1 cellular context compared by ENCODE assay signal in the genomic region with DNA sequence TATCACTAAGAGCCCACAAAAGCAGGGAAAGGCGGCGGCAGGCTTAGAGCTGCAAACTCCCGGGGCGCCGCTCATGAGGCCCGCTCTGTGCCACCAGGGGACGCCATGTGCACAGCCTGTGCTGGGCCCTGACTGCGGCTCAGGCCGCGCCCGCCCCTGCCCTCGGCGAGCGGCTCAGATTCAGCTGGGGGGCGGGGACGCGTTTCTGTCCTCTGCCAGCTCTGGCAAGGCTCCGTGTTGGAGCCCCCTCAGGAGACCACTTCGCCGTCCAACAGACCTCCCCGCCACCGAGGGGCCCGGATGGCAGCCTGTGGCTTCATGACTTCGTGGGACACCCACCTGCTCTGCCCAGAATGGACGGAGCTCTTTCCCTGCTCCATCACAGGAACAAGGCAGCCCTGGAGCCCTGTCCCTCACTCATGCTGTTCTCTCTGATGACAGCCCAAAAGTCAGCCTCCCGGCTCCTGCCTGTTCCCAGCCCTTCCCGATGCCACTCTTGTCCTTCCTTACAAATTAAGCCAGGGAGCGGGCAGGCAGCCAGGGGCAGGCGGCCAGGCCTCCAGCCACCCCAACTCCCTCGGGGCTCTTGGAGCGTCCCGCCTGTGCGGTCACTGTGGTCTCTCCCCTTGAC.
A peak's percentile ranks its signal among the peaks of the same experiment; 100 is the strongest.
TF ChIP-seq lines count a peak whose summit lies in the region.

No MANE protein-coding gene starts in this region.

TF ChIP-seq in HepG2, 621 proteins besides CTCF, POLR2A, EP300 and RAD21 (continued from another document and continues in another):
- TF ChIP-seq, protein P1, sequence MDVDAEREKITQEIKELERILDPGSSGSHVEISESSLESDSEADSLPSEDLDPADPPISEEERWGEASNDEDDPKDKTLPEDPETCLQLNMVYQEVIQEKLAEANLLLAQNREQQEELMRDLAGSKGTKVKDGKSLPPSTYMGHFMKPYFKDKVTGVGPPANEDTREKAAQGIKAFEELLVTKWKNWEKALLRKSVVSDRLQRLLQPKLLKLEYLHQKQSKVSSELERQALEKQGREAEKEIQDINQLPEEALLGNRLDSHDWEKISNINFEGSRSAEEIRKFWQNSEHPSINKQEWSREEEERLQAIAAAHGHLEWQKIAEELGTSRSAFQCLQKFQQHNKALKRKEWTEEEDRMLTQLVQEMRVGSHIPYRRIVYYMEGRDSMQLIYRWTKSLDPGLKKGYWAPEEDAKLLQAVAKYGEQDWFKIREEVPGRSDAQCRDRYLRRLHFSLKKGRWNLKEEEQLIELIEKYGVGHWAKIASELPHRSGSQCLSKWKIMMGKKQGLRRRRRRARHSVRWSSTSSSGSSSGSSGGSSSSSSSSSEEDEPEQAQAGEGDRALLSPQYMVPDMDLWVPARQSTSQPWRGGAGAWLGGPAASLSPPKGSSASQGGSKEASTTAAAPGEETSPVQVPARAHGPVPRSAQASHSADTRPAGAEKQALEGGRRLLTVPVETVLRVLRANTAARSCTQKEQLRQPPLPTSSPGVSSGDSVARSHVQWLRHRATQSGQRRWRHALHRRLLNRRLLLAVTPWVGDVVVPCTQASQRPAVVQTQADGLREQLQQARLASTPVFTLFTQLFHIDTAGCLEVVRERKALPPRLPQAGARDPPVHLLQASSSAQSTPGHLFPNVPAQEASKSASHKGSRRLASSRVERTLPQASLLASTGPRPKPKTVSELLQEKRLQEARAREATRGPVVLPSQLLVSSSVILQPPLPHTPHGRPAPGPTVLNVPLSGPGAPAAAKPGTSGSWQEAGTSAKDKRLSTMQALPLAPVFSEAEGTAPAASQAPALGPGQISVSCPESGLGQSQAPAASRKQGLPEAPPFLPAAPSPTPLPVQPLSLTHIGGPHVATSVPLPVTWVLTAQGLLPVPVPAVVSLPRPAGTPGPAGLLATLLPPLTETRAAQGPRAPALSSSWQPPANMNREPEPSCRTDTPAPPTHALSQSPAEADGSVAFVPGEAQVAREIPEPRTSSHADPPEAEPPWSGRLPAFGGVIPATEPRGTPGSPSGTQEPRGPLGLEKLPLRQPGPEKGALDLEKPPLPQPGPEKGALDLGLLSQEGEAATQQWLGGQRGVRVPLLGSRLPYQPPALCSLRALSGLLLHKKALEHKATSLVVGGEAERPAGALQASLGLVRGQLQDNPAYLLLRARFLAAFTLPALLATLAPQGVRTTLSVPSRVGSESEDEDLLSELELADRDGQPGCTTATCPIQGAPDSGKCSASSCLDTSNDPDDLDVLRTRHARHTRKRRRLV (CRISPR knock-in tag; IDR thresholded peaks at IDR 0.05), result 0 out of 2 replicates have a peak, but pooled peaks have one; percentile 31
- TF ChIP-seq IRF2 (CRISPR knock-in tag; IDR thresholded peaks at IDR 0.05), result 0 out of 2 replicates have a peak, but pooled peaks have one; percentile 59
- TF ChIP-seq ELF1 (CRISPR knock-in tag; IDR thresholded peaks at IDR 0.05), result peak; percentile 25; the same call in 1 of the 2 replicates
- peak; percentile 84; the same call in 1 of the 2 replicates for TF ChIP-seq ZNF274 (CRISPR knock-in tag; IDR thresholded peaks at IDR 0.05)
- TF ChIP-seq ZNF350 (CRISPR knock-in tag; IDR thresholded peaks at IDR 0.05; ENCODE audit: borderline replicate concordance, low read depth), result peak; percentile 69
- TF ChIP-seq ZNF224 (CRISPR knock-in tag; IDR thresholded peaks at IDR 0.05), result peak; percentile 85; the same call in 1 of the 2 replicates
- no peak for TF ChIP-seq JARID2 (CRISPR knock-in tag; IDR thresholded peaks at IDR 0.05; ENCODE audit: insufficient replicate concordance)
- TF ChIP-seq ZNF292 (CRISPR knock-in tag; IDR thresholded peaks at IDR 0.05; ENCODE audit: borderline replicate concordance, low read depth), result no peak
- no peak for TF ChIP-seq ZNF276 (CRISPR knock-in tag; IDR thresholded peaks at IDR 0.05; ENCODE audit: low read depth)
- peak; percentile 48; the same call in 1 of the 2 replicates for TF ChIP-seq ARID5B (CRISPR knock-in tag; IDR thresholded peaks at IDR 0.05)
- TF ChIP-seq TP53 (CRISPR knock-in tag; conservative IDR thresholded peaks at IDR 0.05), result 0 out of 2 replicates have a peak, but pooled peaks have one; percentile 58
- TF ChIP-seq ZNF768 (CRISPR knock-in tag; IDR thresholded peaks at IDR 0.05), result peak; percentile 47
- peak; percentile 53; the same call in 1 of the 2 replicates for TF ChIP-seq CSRNP1 (CRISPR knock-in tag; IDR thresholded peaks at IDR 0.05)
- no peak for TF ChIP-seq ZNF614 (CRISPR knock-in tag; IDR thresholded peaks at IDR 0.05; ENCODE audit: borderline replicate concordance)
- TF ChIP-seq SALL2 (CRISPR knock-in tag; IDR thresholded peaks at IDR 0.05), result 0 out of 2 replicates have a peak, but pooled peaks have one; percentile 43
- 0 out of 2 replicates have a peak, but pooled peaks have one; percentile 23 for TF ChIP-seq NKX3-1 (CRISPR knock-in tag; IDR thresholded peaks at IDR 0.05)
- peak; percentile 43; the same call in 1 of the 2 replicates for TF ChIP-seq ZNF263 (CRISPR knock-in tag; IDR thresholded peaks at IDR 0.05)
- TF ChIP-seq POLR2AphosphoS2 (IDR thresholded peaks at IDR 0.05; ENCODE audit: low read depth, low read length), result no peak
- peak; percentile 46; the same call in 1 of the 2 replicates for TF ChIP-seq ELF3 (CRISPR knock-in tag; IDR thresholded peaks at IDR 0.05)
- TF ChIP-seq TCF12 (IDR thresholded peaks at IDR 0.05), result no peak
- TF ChIP-seq TCF12 (CRISPR knock-in tag; IDR thresholded peaks at IDR 0.05), result no peak
- 0 out of 2 replicates have a peak, but pooled peaks have one; percentile 43 for TF ChIP-seq ARID2 (CRISPR knock-in tag; IDR thresholded peaks at IDR 0.05; ENCODE audit: borderline replicate concordance)
- TF ChIP-seq SP5 (CRISPR knock-in tag; IDR thresholded peaks at IDR 0.05; ENCODE audit: borderline replicate concordance, low read depth), result 0 out of 2 replicates have a peak, but pooled peaks have one; percentile 41
- no peak for TF ChIP-seq AGO1 (IDR thresholded peaks at IDR 0.05; ENCODE audit: low read depth, low read length, poor library complexity, severe bottlenecking)
- TF ChIP-seq PLSCR1 (CRISPR knock-in tag; IDR thresholded peaks at IDR 0.05; ENCODE audit: borderline replicate concordance), result no peak
- no peak for TF ChIP-seq HOXA7 (CRISPR knock-in tag; IDR thresholded peaks at IDR 0.05)
- TF ChIP-seq ZNF431 (CRISPR knock-in tag; IDR thresholded peaks at IDR 0.05; ENCODE audit: borderline replicate concordance, low read depth), result no peak
- peak; percentile 57 for TF ChIP-seq ZSCAN25 (CRISPR knock-in tag; IDR thresholded peaks at IDR 0.05)
- TF ChIP-seq RBM39 (IDR thresholded peaks at IDR 0.05; ENCODE audit: low read depth, low read length, poor library complexity, severe bottlenecking), result peak; percentile 48
- no peak for TF ChIP-seq ZXDC (CRISPR knock-in tag; IDR thresholded peaks at IDR 0.05)
- peak; percentile 74; the same call in 1 of the 2 replicates for TF ChIP-seq RFXAP (CRISPR knock-in tag; IDR thresholded peaks at IDR 0.05; ENCODE audit: borderline replicate concordance)
- TF ChIP-seq ZNF629 (CRISPR knock-in tag; conservative IDR thresholded peaks at IDR 0.05), result 0 out of 2 replicates have a peak, but pooled peaks have one; percentile 12
- TF ChIP-seq, protein P2, sequence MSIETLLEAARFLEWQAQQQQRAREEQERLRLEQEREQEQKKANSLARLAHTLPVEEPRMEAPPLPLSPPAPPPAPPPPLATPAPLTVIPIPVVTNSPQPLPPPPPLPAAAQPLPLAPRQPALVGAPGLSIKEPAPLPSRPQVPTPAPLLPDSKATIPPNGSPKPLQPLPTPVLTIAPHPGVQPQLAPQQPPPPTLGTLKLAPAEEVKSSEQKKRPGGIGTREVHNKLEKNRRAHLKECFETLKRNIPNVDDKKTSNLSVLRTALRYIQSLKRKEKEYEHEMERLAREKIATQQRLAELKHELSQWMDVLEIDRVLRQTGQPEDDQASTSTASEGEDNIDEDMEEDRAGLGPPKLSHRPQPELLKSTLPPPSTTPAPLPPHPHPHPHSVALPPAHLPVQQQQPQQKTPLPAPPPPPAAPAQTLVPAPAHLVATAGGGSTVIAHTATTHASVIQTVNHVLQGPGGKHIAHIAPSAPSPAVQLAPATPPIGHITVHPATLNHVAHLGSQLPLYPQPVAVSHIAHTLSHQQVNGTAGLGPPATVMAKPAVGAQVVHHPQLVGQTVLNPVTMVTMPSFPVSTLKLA (IDR thresholded peaks at IDR 0.05), result no peak
- 0 out of 2 replicates have a peak, but pooled peaks have one; percentile 39 for TF ChIP-seq EEA1 (CRISPR knock-in tag; IDR thresholded peaks at IDR 0.05; ENCODE audit: borderline replicate concordance)
- TF ChIP-seq STAG1 (CRISPR knock-in tag; IDR thresholded peaks at IDR 0.05), result peak; percentile 100
